Comparison of ENCODE assay signal across 23 cellular contexts in the genomic region with DNA sequence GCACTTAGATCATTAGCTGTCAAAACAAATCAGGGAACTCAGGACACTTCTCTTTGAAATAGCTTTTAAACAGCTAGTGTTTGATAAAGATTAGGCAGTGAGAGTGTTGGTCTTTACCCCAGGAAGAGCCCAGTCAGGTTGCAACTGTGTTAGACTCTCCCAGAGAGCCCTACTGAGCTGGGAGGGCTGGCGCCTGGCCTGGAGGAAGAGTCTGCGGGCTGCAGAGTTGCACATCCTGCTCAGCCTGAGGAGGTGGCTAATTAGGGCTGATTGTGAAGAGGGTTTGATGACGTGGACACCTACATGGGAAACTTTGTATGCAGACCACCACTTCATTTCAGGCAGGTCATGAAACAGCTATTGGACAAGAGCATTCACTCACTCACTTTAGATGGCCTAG.
"Had no signal": no experiment of that assay in that cellular context is flagged by ENCODE, and none has a peak within 500 bp of the region (broad histone marks: within the 10 kb centered on the region; RNA-seq: fewer than 3 reads in every experiment).

No MANE protein-coding gene starts in this region.

- H3K4me1 Mint-ChIP-seq: naive B cell had no signal

- H3K79me2 ChIP-seq: hepatocyte had no signal

- DNase-seq: effector CD4-positive, alpha-beta T cell; foreskin melanocyte; head of caudate nucleus; left colon; left ventricle myocardium superior; mesenchymal stem cell; naive B cell; psoas muscle; retina; spleen; stimulated activated CD4-positive, alpha-beta T cell treated with anti-CD3 and anti-CD28 coated beads, Interleukin-15, amount 100 ng/mL, for 24 hours; stimulated activated CD4-positive, alpha-beta T cell treated with anti-CD3 and anti-CD28 coated beads, Interleukin-1b, Interleukin-23, amount 100 ng/mL, for 48 hours; stimulated activated CD4-positive, alpha-beta T cell treated with anti-CD3 and anti-CD28 coated beads, Interleukin-4, amount 100 ng/mL, for 4 hours; stimulated activated naive CD4-positive, alpha-beta T cell; stomach; substantia nigra; transverse colon had no signal

- H3K36me3 ChIP-seq: spleen, stomach, thoracic aorta, transverse colon had no signal

- H3K27me3 ChIP-seq: hepatocyte had no signal

- H3K9me3 Mint-ChIP-seq: nephron had no signal

- H3K27ac ChIP-seq: coronary artery, hepatocyte, psoas muscle, spleen, stomach, thoracic aorta, transverse colon had no signal

- H2AFZ ChIP-seq: hepatocyte had no signal

- H3K4me1 ChIP-seq: psoas muscle, spleen had no signal

- H3K4me3 ChIP-seq: coronary artery, hepatocyte, lung, psoas muscle, spleen, stomach, thoracic aorta, transverse colon had no signal

- ATAC-seq: left colon, left ventricle myocardium superior, psoas muscle, sciatic nerve had no signal

- H3K4me2 ChIP-seq: hepatocyte had no signal

- H3K36me3 Mint-ChIP-seq: naive B cell had no signal

- H3K4me3 Mint-ChIP-seq: naive B cell, nephron had no signal
